Comparison of ENCODE assay signal across 8 cellular contexts in genomic region chr20:544153-544725, GRCh38. TPM values are rescaled to one million over a fixed set of nuclear protein-coding genes. Genes with fewer than 3 reads are reported as not detected.
DNase-seq lines count a peak whose midpoint lies in the region; ATAC-seq and TF ChIP-seq lines count a peak whose summit lies in the region.

No MANE protein-coding gene starts in this region.

- H3K36me3 Mint-ChIP-seq in dendritic cell treated with granulocyte-macrophage colony-stimulating factor and Interleukin-4, amounts not matched to agents 40 ng/mL and 50 ng/mL, for 4 days (ENCODE audit: low read depth): peaks cover 29% of the 10 kb centered on the region
- peaks cover 0 to 16% (median 4%) of the 10 kb centered on the region in 3 donors for H3K36me3 Mint-ChIP-seq in naive thymus-derived CD8-positive, alpha-beta T cell

- peak overlapping the region; percentile 94 for H3K27ac Mint-ChIP-seq in dendritic cell treated with granulocyte-macrophage colony-stimulating factor and Interleukin-4, amounts not matched to agents 40 ng/mL and 50 ng/mL, for 4 days
- H3K27ac Mint-ChIP-seq in naive thymus-derived CD8-positive, alpha-beta T cell: peak overlapping the region; percentile 98 to 100 (median 99)

- H3K27me3 ChIP-seq in MG63: no peaks in the 10 kb centered on the region

- intact Hi-C loops in dendritic cell treated with granulocyte-macrophage colony-stimulating factor and Interleukin-4, amounts not matched to agents 40 ng/mL and 50 ng/mL, for 4 days (cut with micrococcal nuclease): no loop called here

- peaks cover 44% of the 10 kb centered on the region for H3K4me1 Mint-ChIP-seq in dendritic cell treated with granulocyte-macrophage colony-stimulating factor and Interleukin-4, amounts not matched to agents 40 ng/mL and 50 ng/mL, for 4 days (ENCODE audit: low read depth)
- H3K4me1 Mint-ChIP-seq in naive thymus-derived CD8-positive, alpha-beta T cell: peaks cover 23 to 52% (median 48%) of the 10 kb centered on the region in 4 donors

- peaks cover 16% of the 10 kb centered on the region for H3K9me3 ChIP-seq in MG63

- no peak for ATAC-seq in naive thymus-derived CD8-positive, alpha-beta T cell
- ATAC-seq in GM18511 (IDR thresholded peaks at IDR 0.05; ENCODE audit: unreplicated experiment) (no peak), GM21381 (IDR thresholded peaks at IDR 0.05; ENCODE audit: unreplicated experiment) (no peak)

- H3K4me3 ChIP-seq in AG04449 (ENCODE audit: low read depth, low read length): peak overlapping the region; percentile 21; the same call in 1 of the 2 replicates
- peak overlapping the region; percentile 96 for H3K4me3 ChIP-seq in MG63

- no peak for DNase-seq in AG04449 (ENCODE audit: low read depth, low spot score)
- no peak for DNase-seq in MG63
- no peak for DNase-seq in naive thymus-derived CD8-positive, alpha-beta T cell
- no peak for DNase-seq in NOMO-1 (lab: John Stamatoyannopoulos, UW; ENCODE audit: unreplicated experiment in 2 of 2)
- DNase-seq in islet precursor cell: no peak

- H3K36me3 ChIP-seq in MG63: peaks cover 33% of the 10 kb centered on the region

- CTCF ChIA-PET in AG04449 (lab: Yijun Ruan, JAX): interaction anchor here (1.0 to 3.2 kb wide), 5 partner anchors 16 to 195 kb away, joined by 3 to 18 read pairs (median 6); no protein-coding TSS in a partner anchor

- H3K4me3 Mint-ChIP-seq in dendritic cell treated with granulocyte-macrophage colony-stimulating factor and Interleukin-4, amounts not matched to agents 40 ng/mL and 50 ng/mL, for 4 days: peak overlapping the region; percentile 79
- peak overlapping the region; percentile 81 to 99 (median 96) for H3K4me3 Mint-ChIP-seq in naive thymus-derived CD8-positive, alpha-beta T cell

- peaks cover 12% of the 10 kb centered on the region for H3K27me3 Mint-ChIP-seq in dendritic cell treated with granulocyte-macrophage colony-stimulating factor and Interleukin-4, amounts not matched to agents 40 ng/mL and 50 ng/mL, for 4 days
- H3K27me3 Mint-ChIP-seq in naive thymus-derived CD8-positive, alpha-beta T cell: peaks cover 0 to 5% (median 5%) of the 10 kb centered on the region in 5 donors

- POLR2A ChIA-PET in AG04449 (lab: Yijun Ruan, JAX): interaction anchor here (0.9 kb wide), 1 partner anchor 108 kb away, joined by 5 read pairs; the partner anchor contains the start of gene SRXN1
- POLR2A ChIA-PET in naive thymus-derived CD8-positive, alpha-beta T cell (lab: Charles Lee): interaction anchor here (0.5 to 1.5 kb wide), 8 partner anchors 9 to 247 kb away, joined by 3 to 10 read pairs (median 4); partner anchors contain the start of genes SOX12, TBC1D20 and ZCCHC3

- H3K9me3 Mint-ChIP-seq in dendritic cell treated with granulocyte-macrophage colony-stimulating factor and Interleukin-4, amounts not matched to agents 40 ng/mL and 50 ng/mL, for 4 days: peaks cover 8% of the 10 kb centered on the region
- H3K9me3 Mint-ChIP-seq in naive thymus-derived CD8-positive, alpha-beta T cell: peaks cover 0 to 8% (median 0%) of the 10 kb centered on the region in 9 donors

- TF ChIP-seq CTCF in AG04449 (IDR thresholded peaks at IDR 0.05; ENCODE audit: insufficient read depth, low read length, missing control alignments): no peak

RNA-seq across cellular contexts. Expression of gene CSNK2A1, which starts 0.6 kb away (rescaled TPM):
- 110 and 119 TPM in 2 replicates for total RNA-seq in MG63 (2014; rRNA removed; shearing (Covaris generic); ENCODE audit: low replicate concordance)
- total RNA-seq in naive thymus-derived CD8-positive, alpha-beta T cell: 10 to 100 TPM; 91.8 to 93.8 TPM
- polyA plus RNA-seq in naive thymus-derived CD8-positive, alpha-beta T cell: 10 to 100 TPM; 49.6 to 52.0 (median 49.7) TPM
